In genomic region chr1:53949023-53949611, GRCh38 we compare ENCODE assay signal across 8 cellular contexts. TPM values are rescaled to one million over a fixed set of nuclear protein-coding genes. Genes with fewer than 3 reads are reported as not detected.
A peak's percentile ranks its signal among the peaks of the same experiment; 100 is the strongest.
DNase-seq lines count a peak whose midpoint lies in the region; ATAC-seq and TF ChIP-seq lines count a peak whose summit lies in the region.

No MANE protein-coding gene starts in this region.

- peaks cover 78% of the 10 kb centered on the region for H3K79me2 ChIP-seq in HCT116 (ENCODE audit: insufficient read depth, low read length)

- intact Hi-C loops in HCT116 (cut with micrococcal nuclease), result no loop called here
- intact Hi-C loops in Panc1 (cut with micrococcal nuclease; ENCODE audit: unreplicated experiment), result loop anchor here (2.0 to 5.0 kb wide), 2 partner anchors 70 to 87 kb away; no protein-coding TSS in a partner anchor
- intact Hi-C loops in esophagus muscularis mucosa (cut with DNase I), result loop anchor here (5.0 kb wide), 1 partner anchor 52 kb away; no protein-coding TSS in a partner anchor
- intact Hi-C loops in spleen (cut with DNase I; ENCODE audit: low total_unique reads), result loop anchor here (5.0 kb wide), 1 partner anchor 57 kb away; the partner anchor contains the start of gene DIO1

- H3K4me3 ChIP-seq in HCT116 (replicated peaks in 1 of 2; ENCODE audit: low read depth in 1 of 2, low read length in 2 of 2) (no peak overlapping the region), Panc1 (ENCODE audit: low read depth in 2 of 2, low read length in 2 of 2) (no peak overlapping the region), esophagus muscularis mucosa (no peak overlapping the region), spleen (no peak overlapping the region)

- no peaks in the 10 kb centered on the region for H4K20me1 ChIP-seq in HCT116 (ENCODE audit: insufficient read depth)

- H3K36me3 ChIP-seq in HCT116 (ENCODE audit: control insufficient read depth in 1 of 2, insufficient read depth in 2 of 2, low read length in 2 of 2), result peaks cover 17 to 28% of the 10 kb centered on the region in 2 experiments; a peak in 3 of 4 replicates
- H3K36me3 ChIP-seq in Panc1 (ENCODE audit: control insufficient read depth, insufficient read depth, low read length), result peaks cover 4% of the 10 kb centered on the region
- H3K36me3 ChIP-seq in esophagus muscularis mucosa, result peaks cover 13 to 30% (median 23%) of the 10 kb centered on the region in 4 donors
- peaks cover 0 to 30% (median 17%) of the 10 kb centered on the region in 6 donors for H3K36me3 ChIP-seq in spleen

- no peak for TF ChIP-seq EP300 in esophagus muscularis mucosa (IDR thresholded peaks at IDR 0.05)

- no peaks in the 10 kb centered on the region for H3K27me3 Mint-ChIP-seq in stimulated activated naive B cell treated with anti-CD40 and anti-IgM and Interleukin-4, amounts not matched to agents 10 μg/mL and 1 μg/mL and 100 μg/mL, for 72 hours

- TF ChIP-seq RAD21 in HCT116 (IDR thresholded peaks at IDR 0.05; ENCODE audit: low read depth), result peak; percentile 70

- WGBS in esophagus muscularis mucosa, result 92% methylated on average over 3 of the region's 3 CpGs
- WGBS in spleen, 5 donors, result 93 to 99% (median 96%) methylated on average over 3 of the region's 3 CpGs

- no peaks in the 10 kb centered on the region for H3K9me3 Mint-ChIP-seq in stimulated activated naive B cell treated with anti-CD40 and anti-IgM and Interleukin-4, amounts not matched to agents 10 μg/mL and 1 μg/mL and 100 μg/mL, for 72 hours

- H3K4me2 ChIP-seq in HCT116 (ENCODE audit: low read length), result no peak overlapping the region

- no peak overlapping the region for H3K27ac Mint-ChIP-seq in stimulated activated naive B cell treated with anti-CD40 and anti-IgM and Interleukin-4, amounts not matched to agents 10 μg/mL and 1 μg/mL and 100 μg/mL, for 72 hours

- peaks cover 16 to 30% of the 10 kb centered on the region in 2 donors for H3K4me1 Mint-ChIP-seq in stimulated activated naive B cell treated with anti-CD40 and anti-IgM and Interleukin-4, amounts not matched to agents 10 μg/mL and 1 μg/mL and 100 μg/mL, for 72 hours

- in situ Hi-C loops in Panc1 (cut with HindIII; ENCODE audit: low pct_unique_long_range_greater_than_20kb, low sequenced_read_pairs), result no loop called here

- no peaks in the 10 kb centered on the region for H3K27me3 ChIP-seq in HCT116 (ENCODE audit: insufficient read depth, low read length)
- no peaks in the 10 kb centered on the region for H3K27me3 ChIP-seq in Panc1 (ENCODE audit: control insufficient read depth, insufficient read depth, low read length)
- H3K27me3 ChIP-seq in esophagus muscularis mucosa, result no peaks in the 10 kb centered on the region
- H3K27me3 ChIP-seq in spleen (replicated peaks in 1 of 7), result no peaks in the 10 kb centered on the region

- peaks cover 12% of the 10 kb centered on the region in 2 donors for H3K36me3 Mint-ChIP-seq in stimulated activated naive B cell treated with anti-CD40 and anti-IgM and Interleukin-4, amounts not matched to agents 10 μg/mL and 1 μg/mL and 100 μg/mL, for 72 hours

- no peaks in the 10 kb centered on the region for H3K9me2 ChIP-seq in HCT116 (ENCODE audit: insufficient read depth)

- H3K9me3 ChIP-seq in HCT116 (ENCODE audit: control insufficient read depth in 1 of 2, insufficient read depth in 1 of 2, low read depth in 1 of 2, low read length in 2 of 2) (no peaks in the 10 kb centered on the region), Panc1 (ENCODE audit: control insufficient read depth, insufficient read depth, low read depth, low read length) (no peaks in the 10 kb centered on the region), esophagus muscularis mucosa (no peaks in the 10 kb centered on the region), spleen (no peaks in the 10 kb centered on the region)

- TSS peak; percentile 29 for BruUV-seq in HCT116 (replicated peaks; lab: Mats Ljungman, UMichigan)
- BruUV-seq in Panc1 (replicated peaks; lab: Mats Ljungman, UMichigan), result TSS peak; percentile 57

- H3K4me1 ChIP-seq in HCT116 (ENCODE audit: control insufficient read depth in 1 of 2, insufficient read depth in 2 of 2, low read length in 2 of 2), result peaks cover 10 to 19% of the 10 kb centered on the region in 2 experiments; a peak in 2 of 4 replicates
- H3K4me1 ChIP-seq in Panc1 (ENCODE audit: control insufficient read depth, insufficient read depth, low read length), result peaks cover 26% of the 10 kb centered on the region
- peaks cover 17 to 64% (median 60%) of the 10 kb centered on the region in 4 donors for H3K4me1 ChIP-seq in esophagus muscularis mucosa
- H3K4me1 ChIP-seq in spleen, result peaks cover 16 to 32% (median 23%) of the 10 kb centered on the region in 6 donors

- ATAC-seq in HCT116, result no peak
- ATAC-seq in Panc1, result no peak
- ATAC-seq in stimulated activated naive B cell treated with anti-CD40 and anti-IgM and Interleukin-4, amounts not matched to agents 10 μg/mL and 1 μg/mL and 100 μg/mL, for 72 hours (replicated peaks), result no peak
- ATAC-seq in GM19455 (IDR thresholded peaks at IDR 0.05; ENCODE audit: unreplicated experiment), result no peak

- no peak for TF ChIP-seq POLR2A in HCT116 (IDR thresholded peaks at IDR 0.05; ENCODE audit: borderline replicate concordance, extremely low read depth, insufficient read depth, insufficient read length)
- TF ChIP-seq POLR2A in esophagus muscularis mucosa (IDR thresholded peaks at IDR 0.05; ENCODE audit: low read depth), result no peak
- TF ChIP-seq POLR2A in spleen (IDR thresholded peaks at IDR 0.05), result no peak

- H2AFZ ChIP-seq in HCT116 (ENCODE audit: low read depth, low read length, poor library complexity, severe bottlenecking), result no peak overlapping the region

- H3K27ac ChIP-seq in HCT116 (ENCODE audit: low read depth, low read length) (no peak overlapping the region), Panc1 (ENCODE audit: low read length) (no peak overlapping the region), esophagus muscularis mucosa (replicated peaks in 1 of 4) (peak overlapping the region in 1 of 4 donors; percentile 94), spleen (no peak overlapping the region)

- no peak overlapping the region for H3K9ac ChIP-seq in HCT116 (ENCODE audit: low read length)

- TF ChIP-seq CTCF in HCT116 (IDR thresholded peaks at IDR 0.05 in 2 of 3, conservative IDR thresholded peaks at IDR 0.05 in 1 of 3; ENCODE audit: borderline replicate concordance in 1 of 3, insufficient read depth in 1 of 3, low read depth in 2 of 3, low read length in 2 of 3) (peak; percentile 60 to 76 (median 73); a peak in 5 of 6 replicates), Panc1 (IDR thresholded peaks at IDR 0.05) (peak; percentile 81), esophagus muscularis mucosa (IDR thresholded peaks at IDR 0.05) (peak; percentile 44 to 54 (median 50)), spleen (IDR thresholded peaks at IDR 0.05 in 8 of 11, conservative IDR thresholded peaks at IDR 0.05 in 3 of 11) (peak in 7 of 11 experiments; percentile 21 to 54 (median 36))

- H3K4me3 Mint-ChIP-seq in stimulated activated naive B cell treated with anti-CD40 and anti-IgM and Interleukin-4, amounts not matched to agents 10 μg/mL and 1 μg/mL and 100 μg/mL, for 72 hours, result no peak overlapping the region

- POLR2A ChIA-PET in HCT116 (lab: Charles Lee), result no interaction called here
- POLR2A ChIA-PET in Panc1 (lab: Charles Lee), result interaction anchor here (0.6 kb wide), 1 partner anchor 164 kb away, joined by 3 read pairs; no protein-coding TSS in a partner anchor

- RAD21 ChIA-PET in HCT116 (lab: Charles Lee; ENCODE audit: low non-redundant PET in 1 of 2, low total read pairs in 2 of 2, uncharacterized antibody in 2 of 2, unreplicated experiment in 2 of 2), result interaction anchor here in 1 of 2 experiments (1.4 kb wide), 1 partner anchor 88 kb away, joined by 4 read pairs; no protein-coding TSS in a partner anchor

- DNase-seq in NCI-H2029 treated with DMSO at 0.1 percent for 48 hours (lab: John Stamatoyannopoulos, UW), result peak; percentile 39
- no peak for DNase-seq in NCI-H2029 (lab: John Stamatoyannopoulos, UW)
- DNase-seq in HCT116 (ENCODE audit: low read depth, low spot score), result no peak
- DNase-seq in Panc1 (ENCODE audit: low read depth, low spot score), result no peak
- DNase-seq in esophagus muscularis mucosa (ENCODE audit: extremely low spot score), result no peak
- no peak for DNase-seq in spleen
- no peak for DNase-seq in stimulated activated naive B cell treated with anti-CD40 and anti-IgM and Interleukin-4, amounts not matched to agents 10 μg/mL and 1 μg/mL and 100 μg/mL, for 72 hours

- CTCF ChIA-PET in HCT116 (lab: Charles Lee) (interaction anchor here (0.8 to 1.8 kb wide), 4 partner anchors 10 to 89 kb away, joined by 3 to 5 read pairs (median 4); no protein-coding TSS in a partner anchor), Panc1 (lab: Charles Lee) (interaction anchor here (0.6 kb wide), 1 partner anchor 13 kb away, joined by 3 read pairs; no protein-coding TSS in a partner anchor)

TF ChIP-seq in HCT116, 20 proteins besides CTCF, POLR2A, EP300 and RAD21:
- TF ChIP-seq EGR1 (IDR thresholded peaks at IDR 0.05; ENCODE audit: low read depth) (no peak), POLR2AphosphoS5 (IDR thresholded peaks at IDR 0.05; ENCODE audit: low read depth, low read length) (no peak), SRF (IDR thresholded peaks at IDR 0.05; ENCODE audit: low read depth) (no peak)

RNA-seq across cellular contexts. Expression of gene LRRC42, which starts 3.0 kb away (rescaled TPM):
- total RNA-seq in HCT116 (2021; ENCODE audit: unreplicated experiment), result 62.5 TPM
- 35.3 and 46.9 TPM in 2 replicates for polyA plus RNA-seq in HCT116 (2012)
- total RNA-seq in Panc1 (2021; ENCODE audit: unreplicated experiment), result 41.0 TPM
- polyA plus RNA-seq in Panc1 (2012; ENCODE audit: insufficient read length), result 41.3 TPM
- 10 to 100 TPM; 22.8 to 35.6 (median 28.9) TPM for total RNA-seq in esophagus muscularis mucosa
- 10 to 100 TPM in 6 of 7 donors, 1 to 10 TPM in 1; 9.7 to 13.8 (median 11.6) TPM for total RNA-seq in spleen
- 1 to 10 TPM; 4.9 to 9.5 (median 5.5) TPM for polyA plus RNA-seq in spleen

RNA-seq across cellular contexts. Expression of gene IFT25, which starts 3.6 kb away (rescaled TPM):
- total RNA-seq in HCT116 (2021; ENCODE audit: unreplicated experiment), result 45.1 TPM
- polyA plus RNA-seq in HCT116 (2012), result 10.1 and 19.4 TPM in 2 replicates
- total RNA-seq in Panc1 (2021; ENCODE audit: unreplicated experiment), result 42.9 TPM
- 20.1 TPM for polyA plus RNA-seq in Panc1 (2012; ENCODE audit: insufficient read length)
- 10 to 100 TPM; 17.4 to 20.8 (median 17.6) TPM for total RNA-seq in esophagus muscularis mucosa
- total RNA-seq in spleen, result 10 to 100 TPM; 23.7 to 38.1 (median 27.6) TPM
- polyA plus RNA-seq in spleen, result 10 to 100 TPM; 24.6 to 31.4 (median 28.3) TPM

RNA-seq across cellular contexts. Expression of gene DIO1, which starts 55.1 kb away (rescaled TPM):
- total RNA-seq in HCT116 (2021; ENCODE audit: unreplicated experiment) (not detected), Panc1 (2021; ENCODE audit: unreplicated experiment) (0.28 TPM), esophagus muscularis mucosa (not detected), spleen (1 to 10 TPM in 1 of 7 donors, under 1 TPM in 3, not detected in 3; 0.17 to 1.6 (median 0.62) TPM)
- polyA plus RNA-seq in HCT116 (2012), result 0.20 TPM in 1 of 2 replicates, not detected in the other
- polyA plus RNA-seq in Panc1 (2012; ENCODE audit: insufficient read length), result not detected
- under 1 TPM; 0.04 to 0.19 (median 0.09) TPM for polyA plus RNA-seq in spleen

RNA-seq across cellular contexts. Expression of gene YIPF1, which starts 59.5 kb away (rescaled TPM):
- total RNA-seq in HCT116 (2021; ENCODE audit: unreplicated experiment) (16.4 TPM), Panc1 (2021; ENCODE audit: unreplicated experiment) (21.4 TPM), esophagus muscularis mucosa (10 to 100 TPM; 16.8 to 21.4 (median 19.7) TPM), spleen (10 to 100 TPM; 19.5 to 39.7 (median 23.9) TPM)
- polyA plus RNA-seq in HCT116 (2012), result 13.4 and 15.3 TPM in 2 replicates
- polyA plus RNA-seq in Panc1 (2012; ENCODE audit: insufficient read length), result 17.2 TPM
- polyA plus RNA-seq in spleen, result 10 to 100 TPM; 15.2 to 19.8 (median 18.2) TPM
